8 cellular contexts compared by ENCODE assay signal in the genomic region with DNA sequence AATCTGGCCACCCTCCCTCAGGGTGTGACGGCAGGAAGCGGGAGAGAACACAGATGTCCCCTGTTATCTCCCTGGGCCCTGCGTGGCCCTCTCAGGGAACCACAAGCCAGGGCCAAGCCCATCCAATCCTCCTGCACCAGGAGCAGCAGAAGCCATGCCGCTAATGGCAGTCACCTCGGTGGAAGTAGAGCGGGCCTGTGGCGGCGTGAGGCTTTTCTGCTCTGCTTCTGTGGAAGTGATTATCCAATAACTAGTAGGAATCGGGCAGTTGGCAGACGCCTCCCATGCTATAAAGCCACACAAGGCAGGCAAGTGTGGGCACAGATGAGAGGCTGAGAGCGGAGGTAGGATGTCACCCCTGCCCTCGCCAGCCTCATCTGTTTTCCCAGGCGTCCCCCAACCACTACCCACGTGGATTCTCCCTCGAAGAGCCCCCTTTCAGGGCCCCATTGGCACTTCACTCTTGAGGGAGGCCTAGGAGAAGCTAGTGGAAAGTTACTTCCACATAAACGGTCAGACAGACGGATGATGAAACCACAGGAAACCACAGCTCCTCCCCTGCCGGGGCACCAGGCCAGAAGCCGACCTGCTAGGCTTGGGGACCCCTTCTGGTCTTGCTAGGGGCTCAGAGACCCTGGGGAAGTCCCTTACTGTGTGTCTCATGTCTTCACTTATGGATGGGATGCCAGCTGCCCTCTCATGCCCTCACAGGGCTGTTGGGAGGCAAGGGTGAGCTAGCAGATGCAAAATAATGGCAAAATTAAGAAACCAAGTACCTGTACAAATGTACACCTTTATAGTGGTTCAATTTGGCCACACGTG. TPM values are rescaled to one million over a fixed set of nuclear protein-coding genes. Genes with fewer than 3 reads are reported as not detected.
DNase-seq lines count a peak whose midpoint lies in the region; ATAC-seq and TF ChIP-seq lines count a peak whose summit lies in the region.
"Had no signal": no experiment of that assay in that cellular context is flagged by ENCODE, and none has a peak within 500 bp of the region (broad histone marks: within the 10 kb centered on the region; RNA-seq: fewer than 3 reads in every experiment).

No MANE protein-coding gene starts in this region.

- H3K4me1 ChIP-seq in right cardiac atrium (ENCODE audit: control insufficient read depth, insufficient read depth, low read length): no peaks in the 10 kb centered on the region

- peak overlapping the region; percentile 92 for H3K27ac ChIP-seq in right cardiac atrium (ENCODE audit: low read length)
- no peak overlapping the region for H3K27ac ChIP-seq in WERI-Rb-1

- ATAC-seq in GM18909 (IDR thresholded peaks at IDR 0.05; ENCODE audit: poor library complexity, unreplicated experiment) (peak; percentile 50), HG03097 (IDR thresholded peaks at IDR 0.05; ENCODE audit: low FRiP score, unreplicated experiment) (peak; percentile 51), right cardiac atrium (peak; percentile 83 to 88)

- no peaks in the 10 kb centered on the region for H3K9me3 ChIP-seq in right cardiac atrium (ENCODE audit: control insufficient read depth, low read length)
- no peaks in the 10 kb centered on the region for H3K9me3 ChIP-seq in WERI-Rb-1 (ENCODE audit: severe bottlenecking)

- H3K4me3 ChIP-seq in right cardiac atrium (ENCODE audit: low read length) (no peak overlapping the region), WERI-Rb-1 (ENCODE audit: low read depth, low read length) (no peak overlapping the region)

- H3K36me3 ChIP-seq in WERI-Rb-1: no peaks in the 10 kb centered on the region

- H3K27me3 ChIP-seq in right cardiac atrium (ENCODE audit: control insufficient read depth, insufficient read depth) (no peaks in the 10 kb centered on the region), WERI-Rb-1 (ENCODE audit: insufficient read depth, low read depth, severe bottlenecking) (no peaks in the 10 kb centered on the region)

- no peaks in the 10 kb centered on the region for H3K9me3 Mint-ChIP-seq in activated naive CD4-positive, alpha-beta T cell treated with anti-CD3 and anti-CD28 coated beads, Interleukin-2, amount 50 U/mL, for 24 hours

- no peaks in the 10 kb centered on the region for H3K27me3 Mint-ChIP-seq in activated naive CD4-positive, alpha-beta T cell treated with anti-CD3 and anti-CD28 coated beads, Interleukin-2, amount 50 U/mL, for 24 hours

- no peak for TF ChIP-seq CTCF in WERI-Rb-1 (IDR thresholded peaks at IDR 0.05; ENCODE audit: low read depth, low read length)

- no peaks in the 10 kb centered on the region for H3K36me3 Mint-ChIP-seq in activated naive CD4-positive, alpha-beta T cell treated with anti-CD3 and anti-CD28 coated beads, Interleukin-2, amount 50 U/mL, for 24 hours

- peak overlapping the region; percentile 85 for H3K4me3 Mint-ChIP-seq in activated naive CD4-positive, alpha-beta T cell treated with anti-CD3 and anti-CD28 coated beads, Interleukin-2, amount 50 U/mL, for 24 hours

- intact Hi-C loops in right cardiac atrium (cut with DNase I): loop anchor here in 1 of 4 donors (10.0 kb wide), 1 partner anchor 539 kb away; no protein-coding TSS in a partner anchor

- peak overlapping the region; percentile 98 for H3K27ac Mint-ChIP-seq in activated naive CD4-positive, alpha-beta T cell treated with anti-CD3 and anti-CD28 coated beads, Interleukin-2, amount 50 U/mL, for 24 hours

- H3K4me1 Mint-ChIP-seq in activated naive CD4-positive, alpha-beta T cell treated with anti-CD3 and anti-CD28 coated beads, Interleukin-2, amount 50 U/mL, for 24 hours: peaks cover 79% of the 10 kb centered on the region

- WGBS in right cardiac atrium: 53% methylated on average over 20 of the region's 20 CpGs

- DNase-seq in SHP77 (lab: John Stamatoyannopoulos, UW): peak; percentile 29 to 50
- DNase-seq in right cardiac atrium: peak; percentile 54 to 84 (median 80)
- DNase-seq in stimulated activated CD4-positive, alpha-beta T cell treated with anti-CD3 and anti-CD28 coated beads, Interleukin-4, amount 100 ng/mL, for 1 hour: peak; percentile 50
- no peak for DNase-seq in WERI-Rb-1

RNA-seq across cellular contexts. Expression of gene TMSB4X, which starts 18.8 kb away (rescaled TPM):
- 1,000 to 10,000 TPM; 1,054 to 1,542 (median 1,304) TPM for total RNA-seq in right cardiac atrium
- polyA plus RNA-seq in right cardiac atrium: 2,718 TPM

RNA-seq across cellular contexts. Expression of gene TLR8, which starts 49.7 kb away (rescaled TPM):
- total RNA-seq in right cardiac atrium: 1 to 10 TPM; 1.3 to 2.8 (median 2.1) TPM
- 0.14 TPM for polyA plus RNA-seq in right cardiac atrium
- total RNA-seq: epithelial cell of proximal tubule had no signal
